1 cellular context compared by ENCODE assay signal in the genomic region with DNA sequence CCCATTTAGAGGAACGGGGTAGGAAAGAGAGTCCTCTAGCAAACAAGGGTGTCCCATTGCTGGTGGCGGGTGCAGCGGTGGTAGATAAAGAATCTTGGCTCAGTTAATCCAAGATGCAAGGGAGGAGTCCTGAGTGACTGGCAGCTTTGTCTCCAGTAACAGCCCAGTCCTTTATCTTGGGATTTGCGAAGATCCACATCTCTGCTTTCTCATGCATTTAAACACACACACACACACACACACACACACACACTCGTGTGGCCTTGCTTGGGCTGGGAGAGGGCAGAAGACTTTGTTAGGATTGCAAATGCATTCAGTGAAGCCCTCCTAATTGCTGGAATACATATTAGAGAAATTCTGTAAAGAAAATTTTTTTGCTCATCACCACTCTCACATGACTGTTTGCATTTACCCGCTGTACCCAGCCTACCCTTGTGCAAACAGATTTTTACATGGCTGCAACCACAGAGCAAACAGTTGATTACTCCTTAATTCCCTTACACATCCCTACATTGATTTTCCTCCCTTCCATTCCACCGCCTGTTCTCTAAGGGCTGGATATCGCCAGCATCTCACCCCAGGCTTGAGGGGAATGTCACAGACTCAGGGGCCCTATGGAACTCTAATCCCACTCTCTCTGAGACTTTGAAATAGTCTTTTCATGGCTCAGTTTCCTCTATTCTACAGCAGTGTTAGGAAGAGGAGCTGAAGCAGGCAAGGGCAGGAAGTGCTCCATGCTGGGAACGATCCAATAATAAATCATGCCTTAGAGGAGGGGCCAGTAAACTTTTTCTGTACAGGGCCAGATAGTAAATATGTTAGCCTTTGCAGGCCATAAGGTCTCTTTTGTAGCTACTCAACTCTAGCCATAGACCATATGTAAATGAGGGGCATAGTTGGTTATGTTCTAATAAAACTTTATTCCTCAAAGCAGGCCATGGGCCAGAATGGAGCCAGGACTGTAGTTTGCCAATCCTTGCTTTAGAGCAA.
TF ChIP-seq lines count a peak whose summit lies in the region.

No MANE protein-coding gene starts in this region.

TF ChIP-seq in SK-N-SH, 30 proteins besides CTCF, POLR2A, EP300 and RAD21 (continued from another document):
- 0 out of 2 replicates have a peak, but pooled peaks have one; percentile 21 for TF ChIP-seq NFIC (IDR thresholded peaks at IDR 0.05; ENCODE audit: borderline replicate concordance)
- TF ChIP-seq, protein P1, sequence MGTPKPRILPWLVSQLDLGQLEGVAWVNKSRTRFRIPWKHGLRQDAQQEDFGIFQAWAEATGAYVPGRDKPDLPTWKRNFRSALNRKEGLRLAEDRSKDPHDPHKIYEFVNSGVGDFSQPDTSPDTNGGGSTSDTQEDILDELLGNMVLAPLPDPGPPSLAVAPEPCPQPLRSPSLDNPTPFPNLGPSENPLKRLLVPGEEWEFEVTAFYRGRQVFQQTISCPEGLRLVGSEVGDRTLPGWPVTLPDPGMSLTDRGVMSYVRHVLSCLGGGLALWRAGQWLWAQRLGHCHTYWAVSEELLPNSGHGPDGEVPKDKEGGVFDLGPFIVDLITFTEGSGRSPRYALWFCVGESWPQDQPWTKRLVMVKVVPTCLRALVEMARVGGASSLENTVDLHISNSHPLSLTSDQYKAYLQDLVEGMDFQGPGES (IDR thresholded peaks at IDR 0.05; ENCODE audit: low read depth, low read length) = no peak
